ENCODE assay signal across 1 cellular context in the genomic region with DNA sequence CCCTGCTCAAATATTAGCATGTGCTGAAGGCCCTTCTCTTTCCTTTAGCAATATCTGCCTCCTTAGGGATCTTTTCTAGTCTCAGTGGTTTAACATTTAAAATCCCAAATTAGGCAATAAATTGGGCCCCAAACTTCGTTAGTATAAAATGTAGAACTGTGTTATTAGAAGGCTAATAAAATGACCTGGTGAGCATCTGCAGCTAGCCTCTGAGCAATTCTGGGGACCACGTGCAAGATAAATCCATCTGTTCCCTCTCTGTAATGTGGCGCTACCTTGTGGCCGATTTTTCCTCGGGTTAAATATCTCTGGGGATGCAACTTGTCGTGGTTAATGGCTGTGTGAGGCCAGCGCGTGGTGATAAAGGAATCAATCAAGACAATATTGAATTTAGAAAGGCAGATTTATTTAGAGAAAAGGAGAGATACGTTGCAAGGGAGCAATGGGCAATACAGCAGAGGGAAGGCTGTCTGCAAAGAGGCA.
TF ChIP-seq lines count a peak whose summit lies in the region.

No MANE protein-coding gene starts in this region.

TF ChIP-seq in GM23338, 12 proteins besides CTCF, POLR2A, EP300 and RAD21 (continued from another document):
- TF ChIP-seq, protein P1, sequence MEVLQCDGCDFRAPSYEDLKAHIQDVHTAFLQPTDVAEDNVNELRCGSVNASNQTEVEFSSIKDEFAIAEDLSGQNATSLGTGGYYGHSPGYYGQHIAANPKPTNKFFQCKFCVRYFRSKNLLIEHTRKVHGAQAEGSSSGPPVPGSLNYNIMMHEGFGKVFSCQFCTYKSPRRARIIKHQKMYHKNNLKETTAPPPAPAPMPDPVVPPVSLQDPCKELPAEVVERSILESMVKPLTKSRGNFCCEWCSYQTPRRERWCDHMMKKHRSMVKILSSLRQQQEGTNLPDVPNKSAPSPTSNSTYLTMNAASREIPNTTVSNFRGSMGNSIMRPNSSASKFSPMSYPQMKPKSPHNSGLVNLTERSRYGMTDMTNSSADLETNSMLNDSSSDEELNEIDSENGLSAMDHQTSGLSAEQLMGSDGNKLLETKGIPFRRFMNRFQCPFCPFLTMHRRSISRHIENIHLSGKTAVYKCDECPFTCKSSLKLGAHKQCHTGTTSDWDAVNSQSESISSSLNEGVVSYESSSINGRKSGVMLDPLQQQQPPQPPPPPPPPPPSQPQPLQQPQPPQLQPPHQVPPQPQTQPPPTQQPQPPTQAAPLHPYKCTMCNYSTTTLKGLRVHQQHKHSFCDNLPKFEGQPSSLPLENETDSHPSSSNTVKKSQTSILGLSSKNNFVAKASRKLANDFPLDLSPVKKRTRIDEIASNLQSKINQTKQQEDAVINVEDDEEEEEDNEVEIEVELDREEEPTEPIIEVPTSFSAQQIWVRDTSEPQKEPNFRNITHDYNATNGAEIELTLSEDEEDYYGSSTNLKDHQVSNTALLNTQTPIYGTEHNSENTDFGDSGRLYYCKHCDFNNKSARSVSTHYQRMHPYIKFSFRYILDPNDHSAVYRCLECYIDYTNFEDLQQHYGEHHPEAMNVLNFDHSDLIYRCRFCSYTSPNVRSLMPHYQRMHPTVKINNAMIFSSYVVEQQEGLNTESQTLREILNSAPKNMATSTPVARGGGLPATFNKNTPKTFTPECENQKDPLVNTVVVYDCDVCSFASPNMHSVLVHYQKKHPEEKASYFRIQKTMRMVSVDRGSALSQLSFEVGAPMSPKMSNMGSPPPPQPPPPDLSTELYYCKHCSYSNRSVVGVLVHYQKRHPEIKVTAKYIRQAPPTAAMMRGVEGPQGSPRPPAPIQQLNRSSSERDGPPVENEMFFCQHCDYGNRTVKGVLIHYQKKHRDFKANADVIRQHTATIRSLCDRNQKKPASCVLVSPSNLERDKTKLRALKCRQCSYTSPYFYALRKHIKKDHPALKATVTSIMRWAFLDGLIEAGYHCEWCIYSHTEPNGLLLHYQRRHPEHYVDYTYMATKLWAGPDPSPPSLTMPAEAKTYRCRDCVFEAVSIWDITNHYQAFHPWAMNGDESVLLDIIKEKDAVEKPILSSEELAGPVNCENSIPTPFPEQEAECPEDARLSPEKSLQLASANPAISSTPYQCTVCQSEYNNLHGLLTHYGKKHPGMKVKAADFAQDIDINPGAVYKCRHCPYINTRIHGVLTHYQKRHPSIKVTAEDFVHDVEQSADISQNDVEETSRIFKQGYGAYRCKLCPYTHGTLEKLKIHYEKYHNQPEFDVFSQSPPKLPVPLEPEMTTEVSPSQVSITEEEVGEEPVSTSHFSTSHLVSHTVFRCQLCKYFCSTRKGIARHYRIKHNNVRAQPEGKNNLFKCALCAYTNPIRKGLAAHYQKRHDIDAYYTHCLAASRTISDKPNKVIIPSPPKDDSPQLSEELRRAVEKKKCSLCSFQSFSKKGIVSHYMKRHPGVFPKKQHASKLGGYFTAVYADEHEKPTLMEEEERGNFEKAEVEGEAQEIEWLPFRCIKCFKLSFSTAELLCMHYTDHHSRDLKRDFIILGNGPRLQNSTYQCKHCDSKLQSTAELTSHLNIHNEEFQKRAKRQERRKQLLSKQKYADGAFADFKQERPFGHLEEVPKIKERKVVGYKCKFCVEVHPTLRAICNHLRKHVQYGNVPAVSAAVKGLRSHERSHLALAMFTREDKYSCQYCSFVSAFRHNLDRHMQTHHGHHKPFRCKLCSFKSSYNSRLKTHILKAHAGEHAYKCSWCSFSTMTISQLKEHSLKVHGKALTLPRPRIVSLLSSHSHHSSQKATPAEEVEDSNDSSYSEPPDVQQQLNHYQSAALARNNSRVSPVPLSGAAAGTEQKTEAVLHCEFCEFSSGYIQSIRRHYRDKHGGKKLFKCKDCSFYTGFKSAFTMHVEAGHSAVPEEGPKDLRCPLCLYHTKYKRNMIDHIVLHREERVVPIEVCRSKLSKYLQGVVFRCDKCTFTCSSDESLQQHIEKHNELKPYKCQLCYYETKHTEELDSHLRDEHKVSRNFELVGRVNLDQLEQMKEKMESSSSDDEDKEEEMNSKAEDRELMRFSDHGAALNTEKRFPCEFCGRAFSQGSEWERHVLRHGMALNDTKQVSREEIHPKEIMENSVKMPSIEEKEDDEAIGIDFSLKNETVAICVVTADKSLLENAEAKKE (CRISPR knock-in tag; IDR thresholded peaks at IDR 0.05), result no peak
- TF ChIP-seq, protein P2, sequence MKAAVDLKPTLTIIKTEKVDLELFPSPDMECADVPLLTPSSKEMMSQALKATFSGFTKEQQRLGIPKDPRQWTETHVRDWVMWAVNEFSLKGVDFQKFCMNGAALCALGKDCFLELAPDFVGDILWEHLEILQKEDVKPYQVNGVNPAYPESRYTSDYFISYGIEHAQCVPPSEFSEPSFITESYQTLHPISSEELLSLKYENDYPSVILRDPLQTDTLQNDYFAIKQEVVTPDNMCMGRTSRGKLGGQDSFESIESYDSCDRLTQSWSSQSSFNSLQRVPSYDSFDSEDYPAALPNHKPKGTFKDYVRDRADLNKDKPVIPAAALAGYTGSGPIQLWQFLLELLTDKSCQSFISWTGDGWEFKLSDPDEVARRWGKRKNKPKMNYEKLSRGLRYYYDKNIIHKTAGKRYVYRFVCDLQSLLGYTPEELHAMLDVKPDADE (IDR thresholded peaks at IDR 0.05), result no peak
- no peak for TF ChIP-seq POLR2AphosphoS5 (IDR thresholded peaks at IDR 0.05; ENCODE audit: low read depth)
- TF ChIP-seq JUNB (IDR thresholded peaks at IDR 0.05; ENCODE audit: unreplicated experiment), result no peak
- TF ChIP-seq, protein P3, sequence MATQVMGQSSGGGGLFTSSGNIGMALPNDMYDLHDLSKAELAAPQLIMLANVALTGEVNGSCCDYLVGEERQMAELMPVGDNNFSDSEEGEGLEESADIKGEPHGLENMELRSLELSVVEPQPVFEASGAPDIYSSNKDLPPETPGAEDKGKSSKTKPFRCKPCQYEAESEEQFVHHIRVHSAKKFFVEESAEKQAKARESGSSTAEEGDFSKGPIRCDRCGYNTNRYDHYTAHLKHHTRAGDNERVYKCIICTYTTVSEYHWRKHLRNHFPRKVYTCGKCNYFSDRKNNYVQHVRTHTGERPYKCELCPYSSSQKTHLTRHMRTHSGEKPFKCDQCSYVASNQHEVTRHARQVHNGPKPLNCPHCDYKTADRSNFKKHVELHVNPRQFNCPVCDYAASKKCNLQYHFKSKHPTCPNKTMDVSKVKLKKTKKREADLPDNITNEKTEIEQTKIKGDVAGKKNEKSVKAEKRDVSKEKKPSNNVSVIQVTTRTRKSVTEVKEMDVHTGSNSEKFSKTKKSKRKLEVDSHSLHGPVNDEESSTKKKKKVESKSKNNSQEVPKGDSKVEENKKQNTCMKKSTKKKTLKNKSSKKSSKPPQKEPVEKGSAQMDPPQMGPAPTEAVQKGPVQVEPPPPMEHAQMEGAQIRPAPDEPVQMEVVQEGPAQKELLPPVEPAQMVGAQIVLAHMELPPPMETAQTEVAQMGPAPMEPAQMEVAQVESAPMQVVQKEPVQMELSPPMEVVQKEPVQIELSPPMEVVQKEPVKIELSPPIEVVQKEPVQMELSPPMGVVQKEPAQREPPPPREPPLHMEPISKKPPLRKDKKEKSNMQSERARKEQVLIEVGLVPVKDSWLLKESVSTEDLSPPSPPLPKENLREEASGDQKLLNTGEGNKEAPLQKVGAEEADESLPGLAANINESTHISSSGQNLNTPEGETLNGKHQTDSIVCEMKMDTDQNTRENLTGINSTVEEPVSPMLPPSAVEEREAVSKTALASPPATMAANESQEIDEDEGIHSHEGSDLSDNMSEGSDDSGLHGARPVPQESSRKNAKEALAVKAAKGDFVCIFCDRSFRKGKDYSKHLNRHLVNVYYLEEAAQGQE (IDR thresholded peaks at IDR 0.05; ENCODE audit: unreplicated experiment), result no peak
- no peak for TF ChIP-seq NANOG (IDR thresholded peaks at IDR 0.05; ENCODE audit: borderline replicate concordance)
